Comparison of ENCODE assay signal across 1 cellular context in genomic region chr5:73856972-73857371, GRCh38.
TF ChIP-seq lines count a peak whose summit lies in the region.

No MANE protein-coding gene starts in this region.

TF ChIP-seq in IMR-90, 13 proteins besides CTCF, POLR2A, EP300 and RAD21:
- TF ChIP-seq MAZ (IDR thresholded peaks at IDR 0.05; ENCODE audit: borderline replicate concordance, low read depth, low read length) (no peak), MAFK (IDR thresholded peaks at IDR 0.05; ENCODE audit: low read depth, low read length) (no peak), USF2 (IDR thresholded peaks at IDR 0.05; ENCODE audit: low read depth, low read length) (no peak), SMC3 (IDR thresholded peaks at IDR 0.05; ENCODE audit: low read depth, low read length) (no peak), FOS (IDR thresholded peaks at IDR 0.05; ENCODE audit: low read depth, low read length) (no peak), RCOR1 (IDR thresholded peaks at IDR 0.05; ENCODE audit: insufficient replicate concordance, low read length) (no peak), MXI1 (IDR thresholded peaks at IDR 0.05; ENCODE audit: borderline replicate concordance, low read depth, low read length) (no peak), CHD1 (IDR thresholded peaks at IDR 0.05; ENCODE audit: low read depth, low read length) (no peak), ELK1 (IDR thresholded peaks at IDR 0.05; ENCODE audit: borderline replicate concordance, low read depth, low read length) (no peak), RFX5 (IDR thresholded peaks at IDR 0.05; ENCODE audit: low read depth, low read length) (no peak), CEBPB (IDR thresholded peaks at IDR 0.05; ENCODE audit: low read depth, low read length) (no peak)
TF ChIP-seq in IMR-90: peak in this region for 0.
